ENCODE assay signal across 19 cellular contexts in genomic region chr7:82762880-82763279, GRCh38.
DNase-seq lines count a peak whose midpoint lies in the region; ATAC-seq and TF ChIP-seq lines count a peak whose summit lies in the region.
"Had no signal": no experiment of that assay in that cellular context is flagged by ENCODE, and none has a peak within 500 bp of the region (broad histone marks: within the 10 kb centered on the region; RNA-seq: fewer than 3 reads in every experiment).

No MANE protein-coding gene starts in this region.

- intact Hi-C loops in cardiac septum (cut with DNase I) (no loop called here), OCI-LY7 (cut with micrococcal nuclease; ENCODE audit: unreplicated experiment) (no loop called here)

- H3K36me3 ChIP-seq in SJSA1, result no peaks in the 10 kb centered on the region
- no peaks in the 10 kb centered on the region for H3K36me3 ChIP-seq in OCI-LY7 (ENCODE audit: insufficient read depth, low read length)

- H3K9me3 ChIP-seq in SJSA1 (replicated peaks) (no peaks in the 10 kb centered on the region; the same call in 1 of the 2 replicates), OCI-LY7 (ENCODE audit: low read length) (no peaks in the 10 kb centered on the region)

- peaks cover 18% of the 10 kb centered on the region for H3K4me1 ChIP-seq in SJSA1 (replicated peaks)
- no peaks in the 10 kb centered on the region for H3K4me1 ChIP-seq in OCI-LY7 (ENCODE audit: insufficient read depth, low read length, poor library complexity, severe bottlenecking)

- no peak for ATAC-seq in GM19455 (IDR thresholded peaks at IDR 0.05; ENCODE audit: unreplicated experiment)
- ATAC-seq: GM12878, PC-3, T-cell had no signal

- H3K4me3 ChIP-seq in SJSA1, result no peak overlapping the region
- no peak overlapping the region for H3K4me3 ChIP-seq in epithelial cell of proximal tubule (ENCODE audit: low read depth, low read length)
- no peak overlapping the region for H3K4me3 ChIP-seq in OCI-LY7 (ENCODE audit: low read depth, low read length, poor library complexity, severe bottlenecking)
- H3K4me3 ChIP-seq: GM12878 had no signal

- no peak for TF ChIP-seq CTCF in epithelial cell of proximal tubule (conservative IDR thresholded peaks at IDR 0.05; ENCODE audit: low read depth, low read length)
- TF ChIP-seq CTCF in OCI-LY7 (conservative IDR thresholded peaks at IDR 0.05; ENCODE audit: low read length), result no peak

- H3K9me2 ChIP-seq in OCI-LY7 (ENCODE audit: insufficient read depth, low read length), result no peaks in the 10 kb centered on the region

- no peak overlapping the region for H3K4me2 ChIP-seq in OCI-LY7 (ENCODE audit: low read length)

- BruUV-seq in OCI-LY7 (replicated peaks; lab: Mats Ljungman, UMichigan), result no TSS peak

- POLR2A ChIA-PET in OCI-LY7 (lab: Charles Lee), result no interaction called here

- H3K27ac ChIP-seq in SJSA1 (peak overlapping the region; percentile 67), OCI-LY7 (ENCODE audit: low read depth, low read length, poor library complexity, severe bottlenecking) (no peak overlapping the region)
- H3K27ac ChIP-seq: HL-60 had no signal

- DNase-seq in ELR (ENCODE audit: low read depth), result peak; percentile 2
- DNase-seq in SJSA1 (ENCODE audit: low read depth in 1 of 2, low spot score in 2 of 2), result peak in 1 of 2 experiments; percentile 44
- DNase-seq in epithelial cell of proximal tubule (ENCODE audit: low read depth), result peak; percentile 2
- DNase-seq in renal cortical epithelial cell (ENCODE audit: low read depth), result peak; percentile 32
- DNase-seq in cardiac septum (ENCODE audit: low spot score), result no peak
- no peak for DNase-seq in OCI-LY7 (ENCODE audit: low spot score)
- no peak for DNase-seq in NCI-H2196 (lab: John Stamatoyannopoulos, UW; ENCODE audit: unreplicated experiment)
- DNase-seq: GDM1, NCI-H1092, NCI-H1417 treated with DMSO at 0.1 percent for 48 hours, NCI-H1694 treated with DMSO at 0.1 percent for 48 hours, NCI-H2081, NCI-H2171, NCI-H748 treated with DMSO at 0.1 percent for 48 hours, PC-3, T-cell had no signal

- no peaks in the 10 kb centered on the region for H4K20me1 ChIP-seq in OCI-LY7 (ENCODE audit: insufficient read depth, low read length)

- CTCF ChIA-PET in OCI-LY7 (lab: Charles Lee; ENCODE audit: unreplicated experiment), result no interaction called here

- H2AFZ ChIP-seq in OCI-LY7 (ENCODE audit: low read length), result no peak overlapping the region

- H3K27me3 ChIP-seq in SJSA1 (replicated peaks), result no peaks in the 10 kb centered on the region

- H3K79me2 ChIP-seq in OCI-LY7 (ENCODE audit: insufficient read depth, low read depth, low read length), result no peaks in the 10 kb centered on the region

Comparison
In these comparisons a context has a peak if more than half of its experiments do, and no peak if none do; other contexts are left out.
1. DNase-seq: peak in ELR (single experiment), epithelial cell of proximal tubule (single experiment) and renal cortical epithelial cell (single experiment); none in cardiac septum (single experiment), OCI-LY7 (single experiment) and NCI-H2196 (single experiment).